In genomic region chr2:128513416-128514283, GRCh38 we compare ENCODE assay signal across 9 cellular contexts.
A peak's percentile ranks its signal among the peaks of the same experiment; 100 is the strongest.
DNase-seq lines count a peak whose midpoint lies in the region; ATAC-seq lines count a peak whose summit lies in the region.
"Had no signal": no experiment of that assay in that cellular context is flagged by ENCODE, and none has a peak within 500 bp of the region (broad histone marks: within the 10 kb centered on the region; RNA-seq: fewer than 3 reads in every experiment).

No MANE protein-coding gene starts in this region.

- H3K27me3 Mint-ChIP-seq in stimulated activated naive CD8-positive, alpha-beta T cell treated with anti-CD3 and anti-CD28 coated beads, Interleukin-15, amount 100 ng/mL, for 72 hours: no peaks in the 10 kb centered on the region

- no peak for DNase-seq in stimulated activated naive CD8-positive, alpha-beta T cell treated with anti-CD3 and anti-CD28 coated beads, Interleukin-15, amount 100 ng/mL, for 72 hours
- no peak for DNase-seq in stimulated activated naive CD8-positive, alpha-beta T cell treated with anti-CD3 and anti-CD28 coated beads, Interleukin-15, Interleukin-2, amounts not matched to agents 100 U/mL and 50 U/mL, for 24 hours
- DNase-seq in globus pallidus (ENCODE audit: low spot score): peak; percentile 56
- no peak for DNase-seq in SW 1271 (lab: John Stamatoyannopoulos, UW)
- DNase-seq in NCI-H2107 (lab: John Stamatoyannopoulos, UW): no peak
- DNase-seq in GF-D8 (lab: John Stamatoyannopoulos, UW): no peak

- H3K4me1 Mint-ChIP-seq in stimulated activated naive CD8-positive, alpha-beta T cell treated with anti-CD3 and anti-CD28 coated beads, Interleukin-15, amount 100 ng/mL, for 72 hours: peaks cover 6% of the 10 kb centered on the region

- ATAC-seq in stimulated activated naive CD8-positive, alpha-beta T cell treated with anti-CD3 and anti-CD28 coated beads, Interleukin-15, amount 100 ng/mL, for 72 hours: peak; percentile 39
- ATAC-seq in stimulated activated naive CD8-positive, alpha-beta T cell treated with anti-CD3 and anti-CD28 coated beads, Interleukin-15, Interleukin-2, amounts not matched to agents 100 U/mL and 50 U/mL, for 24 hours: no peak
- ATAC-seq in HG03469 (IDR thresholded peaks at IDR 0.05; ENCODE audit: unreplicated experiment) (peak; percentile 88), HG02571 (IDR thresholded peaks at IDR 0.05; ENCODE audit: unreplicated experiment) (no peak)
- ATAC-seq: left colon had no signal

- peak overlapping the region; percentile 4 to 43 for H3K27ac Mint-ChIP-seq in stimulated activated naive CD8-positive, alpha-beta T cell treated with anti-CD3 and anti-CD28 coated beads, Interleukin-15, amount 100 ng/mL, for 72 hours

- H3K9me3 Mint-ChIP-seq in stimulated activated naive CD8-positive, alpha-beta T cell treated with anti-CD3 and anti-CD28 coated beads, Interleukin-15, amount 100 ng/mL, for 72 hours: no peaks in the 10 kb centered on the region

- H3K4me3 Mint-ChIP-seq in stimulated activated naive CD8-positive, alpha-beta T cell treated with anti-CD3 and anti-CD28 coated beads, Interleukin-15, amount 100 ng/mL, for 72 hours: no peak overlapping the region

Comparison
In these comparisons a context has a peak if more than half of its experiments do, and no peak if none do; other contexts are left out.
1. ATAC-seq: peak in stimulated activated naive CD8-positive, alpha-beta T cell treated with anti-CD3 and anti-CD28 coated beads, Interleukin-15, amount 100 ng/mL, for 72 hours (single experiment) and HG03469 (single experiment); none in stimulated activated naive CD8-positive, alpha-beta T cell treated with anti-CD3 and anti-CD28 coated beads, Interleukin-15, Interleukin-2, amounts not matched to agents 100 U/mL and 50 U/mL, for 24 hours (single experiment) and HG02571 (single experiment).